Comparison of ENCODE assay signal across 1 cellular context in genomic region chrX:77910108-77910840, GRCh38.
A peak's percentile ranks its signal among the peaks of the same experiment; 100 is the strongest.
TF ChIP-seq lines count a peak whose summit lies in the region.

Gene ATP7A, plus strand, starts transcription at chrX:77910693. Its CDS starts 60,949 bp downstream, at chrX:77971642.

TF ChIP-seq in HepG2, 621 proteins besides CTCF, POLR2A, EP300 and RAD21 (continued from another document and continues in another):
- TF ChIP-seq ATF2 (CRISPR knock-in tag; IDR thresholded peaks at IDR 0.05) = peak; percentile 26; the same call in 1 of the 2 replicates
- TF ChIP-seq USF2 (IDR thresholded peaks at IDR 0.05; ENCODE audit: low read depth, low read length) = peak; percentile 47; the same call in 1 of the 2 replicates
- peak; percentile 64; the same call in 1 of the 2 replicates for TF ChIP-seq USF2 (CRISPR knock-in tag; IDR thresholded peaks at IDR 0.05; ENCODE audit: borderline replicate concordance)
- peak; percentile 58 for TF ChIP-seq HOXA3 (CRISPR knock-in tag; IDR thresholded peaks at IDR 0.05)
- peak; percentile 70 for TF ChIP-seq KMT2B (CRISPR knock-in tag; IDR thresholded peaks at IDR 0.05)
- TF ChIP-seq ATF7 (IDR thresholded peaks at IDR 0.05) = no peak
- no peak for TF ChIP-seq ATF7 (CRISPR knock-in tag; IDR thresholded peaks at IDR 0.05)
- TF ChIP-seq ZNF609 (CRISPR knock-in tag; IDR thresholded peaks at IDR 0.05; ENCODE audit: borderline replicate concordance) = no peak
- peak; percentile 77; the same call in 1 of the 2 replicates for TF ChIP-seq PHF20 (CRISPR knock-in tag; IDR thresholded peaks at IDR 0.05)
- TF ChIP-seq ZNF350 (CRISPR knock-in tag; IDR thresholded peaks at IDR 0.05; ENCODE audit: borderline replicate concordance, low read depth) = peak; percentile 53; the same call in 1 of the 2 replicates
- TF ChIP-seq ZSCAN12 (CRISPR knock-in tag; IDR thresholded peaks at IDR 0.05) = no peak
- no peak for TF ChIP-seq CBX5 (CRISPR knock-in tag; IDR thresholded peaks at IDR 0.05; ENCODE audit: borderline replicate concordance)
- TF ChIP-seq NFKBIZ (CRISPR knock-in tag; IDR thresholded peaks at IDR 0.05) = no peak
- peak; percentile 41; the same call in 1 of the 2 replicates for TF ChIP-seq HDAC1 (CRISPR knock-in tag; IDR thresholded peaks at IDR 0.05)
- TF ChIP-seq ZNF747 (CRISPR knock-in tag; IDR thresholded peaks at IDR 0.05; ENCODE audit: borderline replicate concordance) = no peak
- TF ChIP-seq, protein P1, sequence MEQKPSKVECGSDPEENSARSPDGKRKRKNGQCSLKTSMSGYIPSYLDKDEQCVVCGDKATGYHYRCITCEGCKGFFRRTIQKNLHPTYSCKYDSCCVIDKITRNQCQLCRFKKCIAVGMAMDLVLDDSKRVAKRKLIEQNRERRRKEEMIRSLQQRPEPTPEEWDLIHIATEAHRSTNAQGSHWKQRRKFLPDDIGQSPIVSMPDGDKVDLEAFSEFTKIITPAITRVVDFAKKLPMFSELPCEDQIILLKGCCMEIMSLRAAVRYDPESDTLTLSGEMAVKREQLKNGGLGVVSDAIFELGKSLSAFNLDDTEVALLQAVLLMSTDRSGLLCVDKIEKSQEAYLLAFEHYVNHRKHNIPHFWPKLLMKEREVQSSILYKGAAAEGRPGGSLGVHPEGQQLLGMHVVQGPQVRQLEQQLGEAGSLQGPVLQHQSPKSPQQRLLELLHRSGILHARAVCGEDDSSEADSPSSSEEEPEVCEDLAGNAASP (CRISPR knock-in tag; IDR thresholded peaks at IDR 0.05; ENCODE audit: borderline replicate concordance) = 0 out of 2 replicates have a peak, but pooled peaks have one; percentile 13
- TF ChIP-seq ZNF605 (CRISPR knock-in tag; IDR thresholded peaks at IDR 0.05) = 0 out of 2 replicates have a peak, but pooled peaks have one; percentile 46
- TF ChIP-seq, protein P2, sequence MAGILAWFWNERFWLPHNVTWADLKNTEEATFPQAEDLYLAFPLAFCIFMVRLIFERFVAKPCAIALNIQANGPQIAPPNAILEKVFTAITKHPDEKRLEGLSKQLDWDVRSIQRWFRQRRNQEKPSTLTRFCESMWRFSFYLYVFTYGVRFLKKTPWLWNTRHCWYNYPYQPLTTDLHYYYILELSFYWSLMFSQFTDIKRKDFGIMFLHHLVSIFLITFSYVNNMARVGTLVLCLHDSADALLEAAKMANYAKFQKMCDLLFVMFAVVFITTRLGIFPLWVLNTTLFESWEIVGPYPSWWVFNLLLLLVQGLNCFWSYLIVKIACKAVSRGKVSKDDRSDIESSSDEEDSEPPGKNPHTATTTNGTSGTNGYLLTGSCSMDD (CRISPR knock-in tag; IDR thresholded peaks at IDR 0.05) = no peak
- no peak for TF ChIP-seq ZBTB39 (CRISPR knock-in tag; IDR thresholded peaks at IDR 0.05)
- peak; percentile 90 for TF ChIP-seq ZMYM4 (CRISPR knock-in tag; IDR thresholded peaks at IDR 0.05)
- no peak for TF ChIP-seq PRMT3 (CRISPR knock-in tag; IDR thresholded peaks at IDR 0.05; ENCODE audit: borderline replicate concordance, low read depth)
- TF ChIP-seq, protein P3, sequence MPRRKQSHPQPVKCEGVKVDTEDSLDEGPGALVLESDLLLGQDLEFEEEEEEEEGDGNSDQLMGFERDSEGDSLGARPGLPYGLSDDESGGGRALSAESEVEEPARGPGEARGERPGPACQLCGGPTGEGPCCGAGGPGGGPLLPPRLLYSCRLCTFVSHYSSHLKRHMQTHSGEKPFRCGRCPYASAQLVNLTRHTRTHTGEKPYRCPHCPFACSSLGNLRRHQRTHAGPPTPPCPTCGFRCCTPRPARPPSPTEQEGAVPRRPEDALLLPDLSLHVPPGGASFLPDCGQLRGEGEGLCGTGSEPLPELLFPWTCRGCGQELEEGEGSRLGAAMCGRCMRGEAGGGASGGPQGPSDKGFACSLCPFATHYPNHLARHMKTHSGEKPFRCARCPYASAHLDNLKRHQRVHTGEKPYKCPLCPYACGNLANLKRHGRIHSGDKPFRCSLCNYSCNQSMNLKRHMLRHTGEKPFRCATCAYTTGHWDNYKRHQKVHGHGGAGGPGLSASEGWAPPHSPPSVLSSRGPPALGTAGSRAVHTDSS (CRISPR knock-in tag; conservative IDR thresholded peaks at IDR 0.05) = no peak
- peak; percentile 23; the same call in 1 of the 2 replicates for TF ChIP-seq PITX1 (CRISPR knock-in tag; IDR thresholded peaks at IDR 0.05)
- 0 out of 2 replicates have a peak, but pooled peaks have one; percentile 48 for TF ChIP-seq RXRA (CRISPR knock-in tag; IDR thresholded peaks at IDR 0.05)
- TF ChIP-seq RAD51 (IDR thresholded peaks at IDR 0.05; ENCODE audit: borderline replicate concordance) = 0 out of 2 replicates have a peak, but pooled peaks have one; percentile 15
- TF ChIP-seq ZNF558 (CRISPR knock-in tag; IDR thresholded peaks at IDR 0.05; ENCODE audit: borderline replicate concordance) = no peak
- no peak for TF ChIP-seq WIZ (CRISPR knock-in tag; IDR thresholded peaks at IDR 0.05)
- TF ChIP-seq, protein P4, sequence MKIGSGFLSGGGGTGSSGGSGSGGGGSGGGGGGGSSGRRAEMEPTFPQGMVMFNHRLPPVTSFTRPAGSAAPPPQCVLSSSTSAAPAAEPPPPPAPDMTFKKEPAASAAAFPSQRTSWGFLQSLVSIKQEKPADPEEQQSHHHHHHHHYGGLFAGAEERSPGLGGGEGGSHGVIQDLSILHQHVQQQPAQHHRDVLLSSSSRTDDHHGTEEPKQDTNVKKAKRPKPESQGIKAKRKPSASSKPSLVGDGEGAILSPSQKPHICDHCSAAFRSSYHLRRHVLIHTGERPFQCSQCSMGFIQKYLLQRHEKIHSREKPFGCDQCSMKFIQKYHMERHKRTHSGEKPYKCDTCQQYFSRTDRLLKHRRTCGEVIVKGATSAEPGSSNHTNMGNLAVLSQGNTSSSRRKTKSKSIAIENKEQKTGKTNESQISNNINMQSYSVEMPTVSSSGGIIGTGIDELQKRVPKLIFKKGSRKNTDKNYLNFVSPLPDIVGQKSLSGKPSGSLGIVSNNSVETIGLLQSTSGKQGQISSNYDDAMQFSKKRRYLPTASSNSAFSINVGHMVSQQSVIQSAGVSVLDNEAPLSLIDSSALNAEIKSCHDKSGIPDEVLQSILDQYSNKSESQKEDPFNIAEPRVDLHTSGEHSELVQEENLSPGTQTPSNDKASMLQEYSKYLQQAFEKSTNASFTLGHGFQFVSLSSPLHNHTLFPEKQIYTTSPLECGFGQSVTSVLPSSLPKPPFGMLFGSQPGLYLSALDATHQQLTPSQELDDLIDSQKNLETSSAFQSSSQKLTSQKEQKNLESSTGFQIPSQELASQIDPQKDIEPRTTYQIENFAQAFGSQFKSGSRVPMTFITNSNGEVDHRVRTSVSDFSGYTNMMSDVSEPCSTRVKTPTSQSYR (CRISPR knock-in tag; IDR thresholded peaks at IDR 0.05; ENCODE audit: borderline replicate concordance) = peak; percentile 56; the same call in 1 of the 2 replicates
- TF ChIP-seq FOXA3 (CRISPR knock-in tag; IDR thresholded peaks at IDR 0.05) = no peak
- no peak for TF ChIP-seq BORCS8-MEF2B (CRISPR knock-in tag; IDR thresholded peaks at IDR 0.05)
- TF ChIP-seq, protein P5, sequence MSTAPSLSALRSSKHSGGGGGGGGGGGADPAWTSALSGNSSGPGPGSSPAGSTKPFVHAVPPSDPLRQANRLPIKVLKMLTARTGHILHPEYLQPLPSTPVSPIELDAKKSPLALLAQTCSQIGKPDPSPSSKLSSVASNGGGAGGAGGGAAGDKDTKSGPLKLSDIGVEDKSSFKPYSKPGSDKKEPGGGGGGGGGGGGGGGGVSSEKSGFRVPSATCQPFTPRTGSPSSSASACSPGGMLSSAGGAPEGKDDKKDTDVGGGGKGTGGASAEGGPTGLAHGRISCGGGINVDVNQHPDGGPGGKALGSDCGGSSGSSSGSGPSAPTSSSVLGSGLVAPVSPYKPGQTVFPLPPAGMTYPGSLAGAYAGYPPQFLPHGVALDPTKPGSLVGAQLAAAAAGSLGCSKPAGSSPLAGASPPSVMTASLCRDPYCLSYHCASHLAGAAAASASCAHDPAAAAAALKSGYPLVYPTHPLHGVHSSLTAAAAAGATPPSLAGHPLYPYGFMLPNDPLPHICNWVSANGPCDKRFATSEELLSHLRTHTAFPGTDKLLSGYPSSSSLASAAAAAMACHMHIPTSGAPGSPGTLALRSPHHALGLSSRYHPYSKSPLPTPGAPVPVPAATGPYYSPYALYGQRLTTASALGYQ (CRISPR knock-in tag; IDR thresholded peaks at IDR 0.05) = no peak
- TF ChIP-seq ETV6 (CRISPR knock-in tag; conservative IDR thresholded peaks at IDR 0.05) = 0 out of 2 replicates have a peak, but pooled peaks have one; percentile 34
- peak; percentile 68; the same call in 1 of the 2 replicates for TF ChIP-seq MAZ (IDR thresholded peaks at IDR 0.05; ENCODE audit: borderline replicate concordance, low read depth, low read length)
- TF ChIP-seq MAZ (CRISPR knock-in tag; IDR thresholded peaks at IDR 0.05; ENCODE audit: low read depth) = peak; percentile 48; the same call in 1 of the 2 replicates
- TF ChIP-seq THAP11 (CRISPR knock-in tag; IDR thresholded peaks at IDR 0.05) = peak; percentile 79
- TF ChIP-seq SMAD3 (CRISPR knock-in tag; IDR thresholded peaks at IDR 0.05) = peak; percentile 17; the same call in 1 of the 2 replicates
- no peak for TF ChIP-seq HNRNPH1 (optimal IDR thresholded peaks at IDR 0.05; ENCODE audit: low read depth, low read length)
- TF ChIP-seq ZNF777 (CRISPR knock-in tag; IDR thresholded peaks at IDR 0.05) = no peak
